ENCODE assay signal across 1 cellular context in the genomic region with DNA sequence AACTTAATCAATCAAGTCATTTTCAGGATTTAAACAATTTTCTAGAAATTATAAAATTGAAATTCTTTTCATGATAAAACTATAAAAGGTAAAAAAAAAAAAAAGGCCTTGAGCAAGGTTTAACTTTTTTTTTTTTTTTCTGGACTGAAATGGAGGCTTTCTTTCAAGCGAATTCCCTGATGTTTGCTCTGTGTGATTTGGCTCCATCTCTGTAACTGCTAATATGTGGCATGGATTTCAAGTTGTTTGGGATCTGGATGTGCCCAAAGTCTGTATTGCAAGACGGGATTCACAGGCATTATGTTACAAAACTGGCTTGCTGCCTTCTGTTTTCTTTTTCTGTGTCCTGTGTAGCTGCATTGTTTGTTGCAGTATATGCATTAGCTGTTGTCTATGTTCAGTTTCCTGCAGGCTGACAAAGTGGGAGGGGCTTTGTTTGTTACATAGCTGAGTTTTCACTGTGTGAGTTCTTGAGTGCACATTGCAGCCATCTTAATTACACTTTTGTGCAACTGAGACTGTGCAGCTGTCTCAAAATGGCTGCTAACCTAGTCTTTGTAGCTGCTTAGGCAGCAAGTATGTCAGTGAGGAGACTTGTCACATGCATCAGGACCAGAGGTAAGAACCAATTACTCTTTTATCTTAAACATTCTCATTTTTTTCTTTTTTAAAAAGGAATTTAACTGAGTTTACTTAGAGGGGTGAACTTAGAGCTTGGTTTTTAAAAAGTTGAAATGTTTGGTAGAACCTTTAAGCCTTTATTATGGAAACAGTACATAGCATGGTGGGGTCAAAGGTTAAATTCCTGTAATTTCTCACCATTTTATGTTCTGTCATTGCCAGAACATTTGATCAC.
TF ChIP-seq lines count a peak whose summit lies in the region.

No MANE protein-coding gene starts in this region.

TF ChIP-seq in K562, 482 proteins besides CTCF, POLR2A, EP300 and RAD21 (continued from another document and continues in another):
- TF ChIP-seq ARID1B (IDR thresholded peaks at IDR 0.05) (0 out of 2 replicates have a peak, but pooled peaks have one; percentile 23), ZNF239 (CRISPR knock-in tag; IDR thresholded peaks at IDR 0.05) (no peak), MEIS2 (IDR thresholded peaks at IDR 0.05; ENCODE audit: partially characterized antibody) (peak; percentile 9), ZSCAN32 (CRISPR knock-in tag; IDR thresholded peaks at IDR 0.05) (no peak), ZNF124 (CRISPR knock-in tag; IDR thresholded peaks at IDR 0.05) (no peak), ZFX (CRISPR knock-in tag; IDR thresholded peaks at IDR 0.05) (no peak), EGR1 (conservative IDR thresholded peaks at IDR 0.05) (no peak), ZNF282 (CRISPR knock-in tag; IDR thresholded peaks at IDR 0.05) (no peak), TAF9B (IDR thresholded peaks at IDR 0.05; ENCODE audit: partially characterized antibody) (peak; percentile 51), SFPQ (IDR thresholded peaks at IDR 0.05; ENCODE audit: low read depth, low read length) (no peak), NR3C1 (CRISPR knock-in tag; IDR thresholded peaks at IDR 0.05) (no peak), NBN (IDR thresholded peaks at IDR 0.05; ENCODE audit: low read depth) (0 out of 2 replicates have a peak, but pooled peaks have one; percentile 68), BRD9 (IDR thresholded peaks at IDR 0.05; ENCODE audit: low read depth, partially characterized antibody) (peak; percentile 84), ZBTB5 (IDR thresholded peaks at IDR 0.05) (no peak), DNMT1 (IDR thresholded peaks at IDR 0.05) (no peak), PHF21A (IDR thresholded peaks at IDR 0.05; ENCODE audit: borderline replicate concordance, low read depth) (no peak), ZNF41 (CRISPR knock-in tag; conservative IDR thresholded peaks at IDR 0.05) (no peak), ZNF586 (CRISPR knock-in tag; conservative IDR thresholded peaks at IDR 0.05) (no peak), ZBTB1 (CRISPR knock-in tag; IDR thresholded peaks at IDR 0.05; ENCODE audit: borderline replicate concordance, low read depth) (no peak), ZNF79 (CRISPR knock-in tag; IDR thresholded peaks at IDR 0.05; ENCODE audit: low read depth) (no peak), RB1 (IDR thresholded peaks at IDR 0.05; ENCODE audit: low read depth) (no peak), BRD4 (IDR thresholded peaks at IDR 0.05) (peak; percentile 24; the same call in 1 of the 2 replicates), ZNF274 (IDR thresholded peaks at IDR 0.05; ENCODE audit: borderline replicate concordance, low read depth, low read length) (no peak), TRIM28 (IDR thresholded peaks at IDR 0.05) (no peak; the same call in 1 of the 2 replicates), CHD2 (IDR thresholded peaks at IDR 0.05; ENCODE audit: low read depth, low read length) (no peak), SMAD1 (IDR thresholded peaks at IDR 0.05; ENCODE audit: low read depth, low read length, partially characterized antibody) (no peak), OTX1 (CRISPR knock-in tag; IDR thresholded peaks at IDR 0.05) (no peak), HDAC6 (IDR thresholded peaks at IDR 0.05; ENCODE audit: low read depth, low read length) (no peak), ZNF280A (IDR thresholded peaks at IDR 0.05; ENCODE audit: low read depth, partially characterized antibody) (no peak), ZFP30 (CRISPR knock-in tag; IDR thresholded peaks at IDR 0.05; ENCODE audit: borderline replicate concordance) (no peak), NR2C2 (CRISPR knock-in tag; IDR thresholded peaks at IDR 0.05) (no peak), NR2C2 (tag; IDR thresholded peaks at IDR 0.05) (peak; percentile 95), SMAD3 (CRISPR knock-in tag; conservative IDR thresholded peaks at IDR 0.05) (no peak), IRF9 (tag; IDR thresholded peaks at IDR 0.05) (no peak), ZNF398 (CRISPR knock-in tag; IDR thresholded peaks at IDR 0.05) (no peak), ZKSCAN1 (IDR thresholded peaks at IDR 0.05; ENCODE audit: low read depth, low read length) (no peak), NRF1 (conservative IDR thresholded peaks at IDR 0.05 in 1 of 2, IDR thresholded peaks at IDR 0.05 in 1 of 2) (peak; percentile 64 to 68), TEAD4 (IDR thresholded peaks at IDR 0.05; ENCODE audit: low read length) (peak; percentile 91), TEAD4 (CRISPR knock-in tag; IDR thresholded peaks at IDR 0.05; ENCODE audit: borderline replicate concordance) (no peak), TEAD1 (CRISPR knock-in tag; IDR thresholded peaks at IDR 0.05) (no peak; a peak in 1 of 4 replicates), TRIM24 (IDR thresholded peaks at IDR 0.05) (peak; percentile 25 to 38; a peak in 2 of 4 replicates), KLF16 (IDR thresholded peaks at IDR 0.05) (no peak), ZNF764 (CRISPR knock-in tag; IDR thresholded peaks at IDR 0.05; ENCODE audit: low read depth) (no peak), XRCC4 (IDR thresholded peaks at IDR 0.05; ENCODE audit: extremely low read depth, insufficient read depth, insufficient read length) (no peak), SRSF3 (IDR thresholded peaks at IDR 0.05; ENCODE audit: insufficient read depth, low read length) (no peak), RFX5 (IDR thresholded peaks at IDR 0.05; ENCODE audit: low read depth, low read length) (0 out of 2 replicates have a peak, but pooled peaks have one; percentile 14), NFXL1 (CRISPR knock-in tag; IDR thresholded peaks at IDR 0.05) (no peak)
- TF ChIP-seq, protein P1, sequence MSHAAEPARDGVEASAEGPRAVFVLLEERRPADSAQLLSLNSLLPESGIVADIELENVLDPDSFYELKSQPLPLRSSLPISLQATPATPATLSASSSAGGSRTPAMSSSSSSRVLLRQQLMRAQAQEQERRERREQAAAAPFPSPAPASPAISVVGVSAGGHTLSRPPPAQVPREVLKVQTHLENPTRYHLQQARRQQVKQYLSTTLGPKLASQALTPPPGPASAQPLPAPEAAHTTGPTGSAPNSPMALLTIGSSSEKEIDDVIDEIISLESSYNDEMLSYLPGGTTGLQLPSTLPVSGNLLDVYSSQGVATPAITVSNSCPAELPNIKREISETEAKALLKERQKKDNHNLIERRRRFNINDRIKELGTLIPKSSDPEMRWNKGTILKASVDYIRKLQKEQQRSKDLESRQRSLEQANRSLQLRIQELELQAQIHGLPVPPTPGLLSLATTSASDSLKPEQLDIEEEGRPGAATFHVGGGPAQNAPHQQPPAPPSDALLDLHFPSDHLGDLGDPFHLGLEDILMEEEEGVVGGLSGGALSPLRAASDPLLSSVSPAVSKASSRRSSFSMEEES (CRISPR knock-in tag; IDR thresholded peaks at IDR 0.05): no peak
- TF ChIP-seq, protein P2, sequence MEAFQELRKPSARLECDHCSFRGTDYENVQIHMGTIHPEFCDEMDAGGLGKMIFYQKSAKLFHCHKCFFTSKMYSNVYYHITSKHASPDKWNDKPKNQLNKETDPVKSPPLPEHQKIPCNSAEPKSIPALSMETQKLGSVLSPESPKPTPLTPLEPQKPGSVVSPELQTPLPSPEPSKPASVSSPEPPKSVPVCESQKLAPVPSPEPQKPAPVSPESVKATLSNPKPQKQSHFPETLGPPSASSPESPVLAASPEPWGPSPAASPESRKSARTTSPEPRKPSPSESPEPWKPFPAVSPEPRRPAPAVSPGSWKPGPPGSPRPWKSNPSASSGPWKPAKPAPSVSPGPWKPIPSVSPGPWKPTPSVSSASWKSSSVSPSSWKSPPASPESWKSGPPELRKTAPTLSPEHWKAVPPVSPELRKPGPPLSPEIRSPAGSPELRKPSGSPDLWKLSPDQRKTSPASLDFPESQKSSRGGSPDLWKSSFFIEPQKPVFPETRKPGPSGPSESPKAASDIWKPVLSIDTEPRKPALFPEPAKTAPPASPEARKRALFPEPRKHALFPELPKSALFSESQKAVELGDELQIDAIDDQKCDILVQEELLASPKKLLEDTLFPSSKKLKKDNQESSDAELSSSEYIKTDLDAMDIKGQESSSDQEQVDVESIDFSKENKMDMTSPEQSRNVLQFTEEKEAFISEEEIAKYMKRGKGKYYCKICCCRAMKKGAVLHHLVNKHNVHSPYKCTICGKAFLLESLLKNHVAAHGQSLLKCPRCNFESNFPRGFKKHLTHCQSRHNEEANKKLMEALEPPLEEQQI (IDR thresholded peaks at IDR 0.05): peak; percentile 81
- TF ChIP-seq, protein P3, sequence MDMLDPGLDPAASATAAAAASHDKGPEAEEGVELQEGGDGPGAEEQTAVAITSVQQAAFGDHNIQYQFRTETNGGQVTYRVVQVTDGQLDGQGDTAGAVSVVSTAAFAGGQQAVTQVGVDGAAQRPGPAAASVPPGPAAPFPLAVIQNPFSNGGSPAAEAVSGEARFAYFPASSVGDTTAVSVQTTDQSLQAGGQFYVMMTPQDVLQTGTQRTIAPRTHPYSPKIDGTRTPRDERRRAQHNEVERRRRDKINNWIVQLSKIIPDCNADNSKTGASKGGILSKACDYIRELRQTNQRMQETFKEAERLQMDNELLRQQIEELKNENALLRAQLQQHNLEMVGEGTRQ (CRISPR knock-in tag; IDR thresholded peaks at IDR 0.05): no peak
- TF ChIP-seq, protein P4, sequence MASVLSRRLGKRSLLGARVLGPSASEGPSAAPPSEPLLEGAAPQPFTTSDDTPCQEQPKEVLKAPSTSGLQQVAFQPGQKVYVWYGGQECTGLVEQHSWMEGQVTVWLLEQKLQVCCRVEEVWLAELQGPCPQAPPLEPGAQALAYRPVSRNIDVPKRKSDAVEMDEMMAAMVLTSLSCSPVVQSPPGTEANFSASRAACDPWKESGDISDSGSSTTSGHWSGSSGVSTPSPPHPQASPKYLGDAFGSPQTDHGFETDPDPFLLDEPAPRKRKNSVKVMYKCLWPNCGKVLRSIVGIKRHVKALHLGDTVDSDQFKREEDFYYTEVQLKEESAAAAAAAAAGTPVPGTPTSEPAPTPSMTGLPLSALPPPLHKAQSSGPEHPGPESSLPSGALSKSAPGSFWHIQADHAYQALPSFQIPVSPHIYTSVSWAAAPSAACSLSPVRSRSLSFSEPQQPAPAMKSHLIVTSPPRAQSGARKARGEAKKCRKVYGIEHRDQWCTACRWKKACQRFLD (CRISPR knock-in tag; IDR thresholded peaks at IDR 0.05): 0 out of 2 replicates have a peak, but pooled peaks have one; percentile 40
